6 cellular contexts compared by ENCODE assay signal in genomic region chr14:23071975-23072539, GRCh38. TPM values are rescaled to one million over a fixed set of nuclear protein-coding genes. Genes with fewer than 3 reads are reported as not detected.
DNase-seq lines count a peak whose midpoint lies in the region; TF ChIP-seq lines count a peak whose summit lies in the region.

No MANE protein-coding gene starts in this region.

- H3K27me3 ChIP-seq in KMS-11 (ENCODE audit: insufficient read depth, low read depth), result no peaks in the 10 kb centered on the region
- H3K27me3 ChIP-seq in dorsolateral prefrontal cortex, result no peaks in the 10 kb centered on the region

- peaks cover 11% of the 10 kb centered on the region for H3K79me2 ChIP-seq in KMS-11 (ENCODE audit: insufficient read depth, low read depth)

- H3K4me3 ChIP-seq in KMS-11 (IDR thresholded peaks at IDR 0.05; ENCODE audit: insufficient read depth, low read depth, low read length), result no peak overlapping the region
- peak overlapping the region in 54 of 59 donors; percentile 47 to 91 (median 73) for H3K4me3 ChIP-seq in dorsolateral prefrontal cortex

- H2AFZ ChIP-seq in KMS-11 (ENCODE audit: low read depth), result no peak overlapping the region

- intact Hi-C loops in dorsolateral prefrontal cortex (cut with DNase I) (no loop called here), posterior vena cava (cut with DNase I) (no loop called here)

- H3K4me2 ChIP-seq in KMS-11, result peak overlapping the region; percentile 96

- peaks cover 17% of the 10 kb centered on the region for H3K4me1 ChIP-seq in KMS-11 (ENCODE audit: low read depth, poor library complexity, severe bottlenecking)

- H3K9ac ChIP-seq in KMS-11, result no peak overlapping the region; the same call in 1 of the 2 replicates

- H3K27ac ChIP-seq in KMS-11, result no peak overlapping the region; the same call in 1 of the 2 replicates
- peak overlapping the region; percentile 55 to 98 (median 91) for H3K27ac ChIP-seq in dorsolateral prefrontal cortex

- H4K20me1 ChIP-seq in KMS-11 (ENCODE audit: insufficient read depth), result no peaks in the 10 kb centered on the region

- H3K36me3 ChIP-seq in KMS-11 (ENCODE audit: insufficient read depth), result no peaks in the 10 kb centered on the region

- TF ChIP-seq CTCF in KMS-11 (conservative IDR thresholded peaks at IDR 0.05; ENCODE audit: low read depth, low read length), result no peak
- TF ChIP-seq CTCF in dorsolateral prefrontal cortex (IDR thresholded peaks at IDR 0.05 in 54 of 56, conservative IDR thresholded peaks at IDR 0.05 in 2 of 56; ENCODE audit: low read depth in 1 of 56, partially characterized antibody in 56 of 56), result no peak

- DNase-seq in dorsolateral prefrontal cortex, result no peak
- peak; percentile 56 for DNase-seq in posterior vena cava (ENCODE audit: low spot score)
- no peak for DNase-seq in activated CD4-positive, CD25-positive, alpha-beta regulatory T cell (lab: John Stamatoyannopoulos, UW)
- no peak for DNase-seq in cerebellar cortex (ENCODE audit: low spot score)
- DNase-seq in HUDEP-2 (lab: John Stamatoyannopoulos, UW; ENCODE audit: unreplicated experiment in 76 of 76), result no peak

RNA-seq across cellular contexts. Expression of gene CDH24, which starts 14.7 kb away (rescaled TPM):
- total RNA-seq in dorsolateral prefrontal cortex, result 10 to 100 TPM in 40 of 120 experiments, 1 to 10 TPM in 80; 4.3 to 15.9 (median 8.8) TPM
- 1 to 10 TPM; 1.8 to 2.9 TPM for total RNA-seq in posterior vena cava

RNA-seq across cellular contexts. Expression of gene ACIN1, which starts 22.9 kb away (rescaled TPM):
- total RNA-seq in dorsolateral prefrontal cortex (100 to 1,000 TPM; 107 to 209 (median 157) TPM), posterior vena cava (100 to 1,000 TPM in 1 of 2 donors, 10 to 100 TPM in 1; 85.9 to 112 TPM)

RNA-seq across cellular contexts. Expression of gene C14orf119, which starts 23.2 kb away (rescaled TPM):
- total RNA-seq in dorsolateral prefrontal cortex (10 to 100 TPM in 119 of 120 experiments, 1 to 10 TPM in 1; 7.9 to 32.3 (median 22.8) TPM), posterior vena cava (10 to 100 TPM; 35.2 to 38.7 TPM)

RNA-seq across cellular contexts. Expression of gene PSMB11, which starts 30.0 kb away (rescaled TPM):
- total RNA-seq in dorsolateral prefrontal cortex (under 1 TPM in 4 of 120 experiments, not detected in 116; 0.17 to 0.43 (median 0.22) TPM), posterior vena cava (not detected)

RNA-seq across cellular contexts. Expression of gene CIROP, which starts 32.7 kb away (rescaled TPM):
- total RNA-seq in dorsolateral prefrontal cortex, result 1 to 10 TPM in 9 of 120 experiments, under 1 TPM in 64, not detected in 47; 0.18 to 1.9 (median 0.40) TPM
- not detected for total RNA-seq in posterior vena cava
